In the genomic region with DNA sequence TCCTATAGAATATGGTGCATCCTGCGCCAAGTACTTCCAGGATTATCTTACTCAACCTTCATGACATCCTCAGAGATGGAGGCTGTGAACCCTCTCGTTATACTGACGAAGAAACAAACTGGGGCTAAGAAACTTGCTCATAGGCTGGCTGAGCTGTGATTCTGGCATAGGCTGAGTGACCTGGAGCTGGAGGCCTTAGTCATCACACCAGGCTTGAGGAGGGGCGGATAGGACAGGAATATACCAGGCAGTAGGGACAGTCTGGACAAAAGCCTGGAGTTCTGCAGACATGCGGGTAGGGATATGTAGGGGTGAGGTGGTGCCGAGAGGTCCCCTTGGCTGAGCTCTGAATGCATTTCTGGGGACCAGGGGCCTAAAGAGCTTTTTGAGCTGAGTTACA, we compare ENCODE assay signal across 19 cellular contexts. TPM values are rescaled to one million over a fixed set of nuclear protein-coding genes. Genes with fewer than 3 reads are reported as not detected.
DNase-seq lines count a peak whose midpoint lies in the region; ATAC-seq, FAIRE-seq and TF ChIP-seq lines count a peak whose summit lies in the region.
"Had no signal": no experiment of that assay in that cellular context is flagged by ENCODE, and none has a peak within 500 bp of the region (broad histone marks: within the 10 kb centered on the region; RNA-seq: fewer than 3 reads in every experiment).

No MANE protein-coding gene starts in this region.

- no peak for TF ChIP-seq EP300 in SK-N-SH (IDR thresholded peaks at IDR 0.05; ENCODE audit: borderline replicate concordance in 1 of 2, low read depth in 1 of 2, low read length in 1 of 2)
- TF ChIP-seq EP300 in GM12878 (IDR thresholded peaks at IDR 0.05; ENCODE audit: borderline replicate concordance in 1 of 2, control insufficient read depth in 1 of 2, low read depth in 2 of 2, low read length in 2 of 2) = no peak

- TF ChIP-seq CTCF in SK-N-SH (IDR thresholded peaks at IDR 0.05) (no peak), GM12878 (IDR thresholded peaks at IDR 0.05 in 2 of 3, conservative IDR thresholded peaks at IDR 0.05 in 1 of 3; ENCODE audit: control insufficient read depth in 2 of 3, extremely low read depth in 1 of 3, insufficient read depth in 1 of 3, low read depth in 3 of 3, low read length in 3 of 3) (no peak), uterus (IDR thresholded peaks at IDR 0.05) (no peak)

- no peaks in the 10 kb centered on the region for H3K27me3 ChIP-seq in SK-N-SH (ENCODE audit: insufficient read depth)
- H3K27me3 ChIP-seq in GM12878 (replicated peaks in 1 of 2; ENCODE audit: control insufficient read depth in 2 of 2, insufficient read depth in 2 of 2, low read length in 1 of 2) = no peaks in the 10 kb centered on the region
- no peaks in the 10 kb centered on the region for H3K27me3 ChIP-seq in uterus
- H3K27me3 ChIP-seq: upper lobe of right lung had no signal

- SMC1A ChIA-PET in GM12878 (lab: Charles Lee; ENCODE audit: uncharacterized antibody, unreplicated experiment) = interaction anchor here (8.1 to 10.0 kb wide), 2 partner anchors 15 to 26 kb away, joined by 93 to 186 read pairs; partner anchors contain the start of genes CISH, HEMK1 and MAPKAPK3

- no TSS peak for BruUV-seq in GM12878 (replicated peaks; lab: Mats Ljungman, UMichigan)

- peak overlapping the region in 2 of 8 donors; percentile 43 to 63 for H3K4me3 Mint-ChIP-seq in naive B cell

- H3K4me1 ChIP-seq in SK-N-SH (ENCODE audit: control insufficient read depth in 1 of 2, insufficient read depth in 2 of 2, low read depth in 1 of 2, low read length in 1 of 2) (peaks cover 0 to 2% of the 10 kb centered on the region in 2 experiments; a peak in 1 of 4 replicates), GM12878 (ENCODE audit: control insufficient read depth, insufficient read depth, low read length) (peaks cover 35% of the 10 kb centered on the region), uterus (no peaks in the 10 kb centered on the region)

- H3K79me2 ChIP-seq in SK-N-SH (ENCODE audit: insufficient read depth) (no peaks in the 10 kb centered on the region), GM12878 (ENCODE audit: control insufficient read depth, insufficient read depth, low read length) (no peaks in the 10 kb centered on the region)

- peak; percentile 21; the same call in 2 of the 3 replicates for ATAC-seq in SK-N-SH treated with all-trans-retinoic acid at 6 μM for 48 hours
- no peak for ATAC-seq in GM12878
- ATAC-seq in naive B cell (ENCODE audit: low read depth in 2 of 2) = no peak
- ATAC-seq: upper lobe of right lung had no signal

- H3K4me1 Mint-ChIP-seq in naive B cell = peaks cover 9 to 31% (median 21%) of the 10 kb centered on the region in 3 donors

- no peaks in the 10 kb centered on the region for H3K27me3 Mint-ChIP-seq in naive B cell
- H3K27me3 Mint-ChIP-seq: IgD-negative memory B cell had no signal

- TF ChIP-seq RAD21 in SK-N-SH (IDR thresholded peaks at IDR 0.05; ENCODE audit: low read length) (no peak), GM12878 (IDR thresholded peaks at IDR 0.05; ENCODE audit: insufficient read depth, low read depth, low read length) (no peak)

- H3K9me3 ChIP-seq in SK-N-SH = no peaks in the 10 kb centered on the region
- no peaks in the 10 kb centered on the region for H3K9me3 ChIP-seq in GM12878 (replicated peaks; ENCODE audit: control insufficient read depth, insufficient read depth, low read length)
- no peaks in the 10 kb centered on the region for H3K9me3 ChIP-seq in uterus
- H3K9me3 ChIP-seq: Caco-2, upper lobe of right lung had no signal

- DNase-seq in SK-N-SH (no peak), M059J (ENCODE audit: low read depth) (peak; percentile 30), GM12878 (ENCODE audit: low read depth, low spot score) (no peak), naive B cell (no peak), NCI-H2029 (lab: John Stamatoyannopoulos, UW) (no peak), uterus (no peak), superior temporal gyrus (ENCODE audit: extremely low spot score) (no peak)
- DNase-seq: activated gamma-delta T cell treated with Interleukin-2 at 50 U/mL for 16 hours, Caco-2, dermis blood vessel endothelial cell, NCI-H1436, NCI-H510A treated with DMSO at 0.1 percent for 48 hours, upper lobe of right lung had no signal

- intact Hi-C loops in GM12878 (cut with micrococcal nuclease; ENCODE audit: unreplicated experiment) = no loop called here
- intact Hi-C loops in uterus (cut with DNase I; ENCODE audit: low total_unique reads) = no loop called here

- no peak overlapping the region for H3K9ac ChIP-seq in SK-N-SH
- H3K9ac ChIP-seq in GM12878 (ENCODE audit: control insufficient read depth, insufficient read depth, low read length) = no peak overlapping the region

- peak overlapping the region in 4 of 6 donors; percentile 37 to 85 (median 68) for H3K27ac Mint-ChIP-seq in naive B cell

- no peak overlapping the region for H3K27ac ChIP-seq in SK-N-SH (ENCODE audit: low read depth in 2 of 2, low read length in 1 of 2)
- no peak overlapping the region for H3K27ac ChIP-seq in GM12878 (ENCODE audit: control insufficient read depth, insufficient read depth)
- no peak overlapping the region for H3K27ac ChIP-seq in uterus
- H3K27ac ChIP-seq: 22Rv1, VCaP had no signal

- no peak for TF ChIP-seq POLR2A in GM12878 (IDR thresholded peaks at IDR 0.05; ENCODE audit: low read depth, low read length)
- no peak for TF ChIP-seq POLR2A in uterus (IDR thresholded peaks at IDR 0.05)

- no peaks in the 10 kb centered on the region for H3K36me3 Mint-ChIP-seq in naive B cell
- H3K36me3 Mint-ChIP-seq: IgD-negative memory B cell had no signal

- H3K4me3 ChIP-seq in SK-N-SH (ENCODE audit: low read depth in 2 of 2, low read length in 1 of 2) (no peak overlapping the region), GM12878 (no peak overlapping the region), uterus (no peak overlapping the region)
- H3K4me3 ChIP-seq: skin epidermis, upper lobe of right lung had no signal

- peak; percentile 62 for FAIRE-seq in GM12878 (lab: Jason Lieb, UNC)
- FAIRE-seq: islet of Langerhans had no signal

- 79% methylated on average over 6 of the region's 6 CpGs for WGBS in SK-N-SH (ENCODE audit: low lambda C conversion rate)
- WGBS in GM12878 (ENCODE audit: insufficient coverage, insufficient replicate concordance, low lambda C conversion rate, missing lambda C conversion rate) = 96% methylated on average over 6 of the region's 6 CpGs

- H3K4me2 ChIP-seq in SK-N-SH = no peak overlapping the region
- H3K4me2 ChIP-seq in GM12878 (ENCODE audit: control insufficient read depth, insufficient read depth) = no peak overlapping the region

- H2AFZ ChIP-seq in SK-N-SH (ENCODE audit: low read depth) = no peak overlapping the region
- H2AFZ ChIP-seq in GM12878 (ENCODE audit: control insufficient read depth, low read depth, low read length) = no peak overlapping the region

- H4K20me1 ChIP-seq in SK-N-SH (ENCODE audit: insufficient read depth) = no peaks in the 10 kb centered on the region
- H4K20me1 ChIP-seq in GM12878 (ENCODE audit: control insufficient read depth, insufficient read depth) = no peaks in the 10 kb centered on the region

- in situ Hi-C loops in GM12878 (cut with MboI) = no loop called here

- H3K9me2 ChIP-seq in SK-N-SH = no peaks in the 10 kb centered on the region

- peaks cover 3% of the 10 kb centered on the region for H3F3A ChIP-seq in SK-N-SH (replicated peaks; ENCODE audit: insufficient read depth)

- RAD21 ChIA-PET in GM12878 (lab: Charles Lee; ENCODE audit: unreplicated experiment) = interaction anchor here (1.4 to 8.2 kb wide), 3 partner anchors 16 to 23 kb away, joined by 5 to 135 read pairs (median 96); partner anchors contain the start of genes CISH and HEMK1

- peaks cover 0 to 8% of the 10 kb centered on the region in 2 experiments for H3K36me3 ChIP-seq in SK-N-SH (replicated peaks in 1 of 2; ENCODE audit: control insufficient read depth in 1 of 2, insufficient read depth in 2 of 2, low read length in 1 of 2)
- H3K36me3 ChIP-seq in GM12878 (ENCODE audit: control insufficient read depth in 2 of 2, insufficient read depth in 2 of 2, low read length in 1 of 2) = no peaks in the 10 kb centered on the region
- no peaks in the 10 kb centered on the region for H3K36me3 ChIP-seq in uterus
- H3K36me3 ChIP-seq: upper lobe of right lung had no signal

- POLR2A ChIA-PET in SK-N-SH (lab: Yijun Ruan, JAX) (interaction anchor here (1.4 kb wide), 1 partner anchor 22 kb away, joined by 4 read pairs; no protein-coding TSS in a partner anchor), GM12878 (lab: Charles Lee) (interaction anchor here (0.7 to 7.0 kb wide), 4 partner anchors 15 to 251 kb away, joined by 3 to 54 read pairs (median 6); partner anchors contain the start of genes C3orf18, CISH and HEMK1)

- CTCF ChIA-PET in SK-N-SH (lab: Yijun Ruan, JAX) (interaction anchor here (2.9 to 5.3 kb wide), 2 partner anchors 15 to 27 kb away, joined by 24 to 63 read pairs; partner anchors contain the start of genes CISH and MAPKAPK3), GM12878 (lab: Yijun Ruan, JAX) (interaction anchor here (0.6 to 11.1 kb wide), 4 partner anchors 14 to 345 kb away, joined by 3 to 317 read pairs (median 84); partner anchors contain the start of genes C3orf18, CISH, HEMK1 and MAPKAPK3)

- no peaks in the 10 kb centered on the region for H3K9me3 Mint-ChIP-seq in naive B cell
- H3K9me3 Mint-ChIP-seq: IgD-negative memory B cell had no signal

RNA-seq across cellular contexts. Expression of gene HEMK1, which starts 18.1 kb away (rescaled TPM):
- polyA plus RNA-seq in SK-N-SH (2012; rRNA removed) = 15.4 and 21.7 TPM in 2 replicates
- 7.1 and 10.6 TPM in 2 replicates for polyA plus RNA-seq in SK-N-SH (2012; cell fraction: cytosol; rRNA removed)
- 82.8 and 88.7 TPM in 2 replicates for polyA plus RNA-seq in SK-N-SH (2012; cell fraction: nucleus; rRNA removed)
- total RNA-seq in M059J (2014; rRNA removed; shearing (Covaris generic)) = 5.5 and 7.3 TPM in 2 replicates
- 52.1 and 58.3 TPM in 2 replicates for total RNA-seq in GM12878 (2013; cell fraction: nucleolus; rRNA removed)
- 10.4 and 11.3 TPM in 2 replicates for total RNA-seq in GM12878 (2014; rRNA removed)
- total RNA-seq in GM12878 (2014; rRNA removed; fragmentation: Illumina TruSeq; extraction: Trizol) = 9.5 and 10.5 TPM in 2 replicates
- total RNA-seq in GM12878 (2021) = 14.4 and 16.4 TPM in 2 replicates
- polyA plus RNA-seq in GM12878 (2011; ENCODE audit: low read depth) = 13.7 TPM
- 8.7 and 13.5 TPM in 2 replicates for polyA plus RNA-seq in GM12878 (2011; rRNA removed)
- polyA plus RNA-seq in GM12878 (2011; cell fraction: cytosol; rRNA removed) = 16.2 and 20.1 TPM in 2 replicates
- polyA plus RNA-seq in GM12878 (2011; cell fraction: nucleus; rRNA removed) = 57.9 and 77.5 TPM in 2 replicates
- polyA plus RNA-seq in GM12878 (2012) = 14.4 and 14.5 TPM in 2 replicates
- 4.9 and 9.9 TPM in 2 replicates for polyA plus RNA-seq in GM12878 (2014; fragmentation: Illumina TruSeq; extraction: Trizol)
- 10 to 100 TPM in 1 of 2 experiments, 1 to 10 TPM in 1; 2.8 to 10.5 TPM for polyA plus RNA-seq in GM12878 (2014; fragmentation: Nextera tagmentation; extraction: Ambion mirVana)
- polyA plus RNA-seq in GM12878 (2014; rRNA removed) = 15.1 and 15.8 TPM in 2 replicates
- polyA plus RNA-seq in GM12878 (2016; fragmentation: Nextera tagmentation; extraction: Ambion mirVana) = 10 to 100 TPM; 17.8 to 19.0 TPM
- polyA minus RNA-seq in GM12878 (2011; rRNA and poly(A)+ RNA removed) = 12.1 and 16.6 TPM in 2 replicates
- polyA minus RNA-seq in GM12878 (2011; cell fraction: cytosol; rRNA and poly(A)+ RNA removed) = 4.0 and 4.4 TPM in 2 replicates
- 18.7 and 25.0 TPM in 2 replicates for polyA minus RNA-seq in GM12878 (2011; cell fraction: nucleus; rRNA and poly(A)+ RNA removed)
- polyA plus RNA-seq in naive B cell (ENCODE audit: low read depth in 6 of 6) = 10 to 100 TPM; 18.2 to 44.6 (median 32.8) TPM
- total RNA-seq in uterus = 10 to 100 TPM in 2 of 4 donors, 1 to 10 TPM in 1, under 1 TPM in 1; 0.77 to 26.5 (median 11.4) TPM

RNA-seq across cellular contexts. Expression of gene C3orf18, which starts 19.8 kb away (rescaled TPM):
- polyA plus RNA-seq in SK-N-SH (2012; rRNA removed) = 19.7 and 27.2 TPM in 2 replicates
- 11.3 and 16.2 TPM in 2 replicates for polyA plus RNA-seq in SK-N-SH (2012; cell fraction: cytosol; rRNA removed)
- 50.5 and 50.7 TPM in 2 replicates for polyA plus RNA-seq in SK-N-SH (2012; cell fraction: nucleus; rRNA removed)
- total RNA-seq in M059J (2014; rRNA removed; shearing (Covaris generic)) = 0.05 and 2.7 TPM in 2 replicates
- total RNA-seq in GM12878 (2013; cell fraction: nucleolus; rRNA removed) = 2.5 and 3.6 TPM in 2 replicates
- 0.45 and 0.87 TPM in 2 replicates for total RNA-seq in GM12878 (2014; rRNA removed)
- 0.64 and 0.76 TPM in 2 replicates for total RNA-seq in GM12878 (2014; rRNA removed; fragmentation: Illumina TruSeq; extraction: Trizol)
- 0.61 and 1.3 TPM in 2 replicates for total RNA-seq in GM12878 (2021)
- 1.3 TPM for polyA plus RNA-seq in GM12878 (2011; ENCODE audit: low read depth)
- polyA plus RNA-seq in GM12878 (2011; rRNA removed) = 2.3 and 3.2 TPM in 2 replicates
- polyA plus RNA-seq in GM12878 (2011; cell fraction: cytosol; rRNA removed) = 3.9 and 4.8 TPM in 2 replicates
- 8.2 and 11.4 TPM in 2 replicates for polyA plus RNA-seq in GM12878 (2011; cell fraction: nucleus; rRNA removed)
- polyA plus RNA-seq in GM12878 (2012) = 1.6 and 1.9 TPM in 2 replicates
- polyA plus RNA-seq in GM12878 (2014; fragmentation: Illumina TruSeq; extraction: Trizol) = 0.48 and 1.0 TPM in 2 replicates
- polyA plus RNA-seq in GM12878 (2014; fragmentation: Nextera tagmentation; extraction: Ambion mirVana) = under 1 TPM; 0.06 to 0.22 TPM
- 0.77 and 1.7 TPM in 2 replicates for polyA plus RNA-seq in GM12878 (2014; rRNA removed)
- polyA plus RNA-seq in GM12878 (2016; fragmentation: Nextera tagmentation; extraction: Ambion mirVana) = under 1 TPM; 0.44 to 0.56 TPM
- polyA minus RNA-seq in GM12878 (2011; rRNA and poly(A)+ RNA removed) = 1.6 and 3.4 TPM in 2 replicates
- polyA minus RNA-seq in GM12878 (2011; cell fraction: cytosol; rRNA and poly(A)+ RNA removed) = 0.52 TPM in 1 of 2 replicates, not detected in the other
- 1.8 and 3.3 TPM in 2 replicates for polyA minus RNA-seq in GM12878 (2011; cell fraction: nucleus; rRNA and poly(A)+ RNA removed)
- polyA plus RNA-seq in naive B cell (ENCODE audit: low read depth in 6 of 6) = 10 to 100 TPM in 2 of 6 donors, 1 to 10 TPM in 4; 3.6 to 11.3 (median 6.4) TPM
- 10 to 100 TPM in 3 of 4 donors, 1 to 10 TPM in 1; 7.1 to 21.0 (median 20.7) TPM for total RNA-seq in uterus

RNA-seq across cellular contexts. Expression of gene CISH, which starts 24.2 kb away (rescaled TPM):
- polyA plus RNA-seq in SK-N-SH (2012; rRNA removed) = 2.0 and 2.6 TPM in 2 replicates
- 1.2 and 1.8 TPM in 2 replicates for polyA plus RNA-seq in SK-N-SH (2012; cell fraction: cytosol; rRNA removed)
- polyA plus RNA-seq in SK-N-SH (2012; cell fraction: nucleus; rRNA removed) = 3.7 TPM in 2 replicates
- total RNA-seq in M059J (2014; rRNA removed; shearing (Covaris generic)) = 0.81 and 0.99 TPM in 2 replicates
- 2.3 and 2.6 TPM in 2 replicates for total RNA-seq in GM12878 (2013; cell fraction: nucleolus; rRNA removed)
- total RNA-seq in GM12878 (2014; rRNA removed) = 2.3 and 2.5 TPM in 2 replicates
- total RNA-seq in GM12878 (2014; rRNA removed; fragmentation: Illumina TruSeq; extraction: Trizol) = 0.94 and 1.0 TPM in 2 replicates
- total RNA-seq in GM12878 (2021) = 4.4 and 5.1 TPM in 2 replicates
- polyA plus RNA-seq in GM12878 (2011; ENCODE audit: low read depth) = 0.25 TPM
- polyA plus RNA-seq in GM12878 (2011; rRNA removed) = 0.20 and 0.41 TPM in 2 replicates
- polyA plus RNA-seq in GM12878 (2011; cell fraction: cytosol; rRNA removed) = 0.97 and 1.0 TPM in 2 replicates
- 1.8 and 2.2 TPM in 2 replicates for polyA plus RNA-seq in GM12878 (2011; cell fraction: nucleus; rRNA removed)
- polyA plus RNA-seq in GM12878 (2012) = 1.4 and 1.5 TPM in 2 replicates
- polyA plus RNA-seq in GM12878 (2014; fragmentation: Illumina TruSeq; extraction: Trizol) = 1.4 and 2.7 TPM in 2 replicates
- polyA plus RNA-seq in GM12878 (2014; fragmentation: Nextera tagmentation; extraction: Ambion mirVana) = under 1 TPM; 0.21 to 0.57 TPM
- 3.2 and 3.7 TPM in 2 replicates for polyA plus RNA-seq in GM12878 (2014; rRNA removed)
- 1 to 10 TPM; 1.1 to 2.5 TPM for polyA plus RNA-seq in GM12878 (2016; fragmentation: Nextera tagmentation; extraction: Ambion mirVana)
- polyA minus RNA-seq in GM12878 (2011; rRNA and poly(A)+ RNA removed) = 1.6 and 1.9 TPM in 2 replicates
- 0.80 and 0.94 TPM in 2 replicates for polyA minus RNA-seq in GM12878 (2011; cell fraction: cytosol; rRNA and poly(A)+ RNA removed)
- polyA minus RNA-seq in GM12878 (2011; cell fraction: nucleus; rRNA and poly(A)+ RNA removed) = 1.9 and 3.2 TPM in 2 replicates
- polyA plus RNA-seq in naive B cell (ENCODE audit: low read depth in 6 of 6) = 1 to 10 TPM in 1 of 6 donors, under 1 TPM in 3, not detected in 2; 0.34 to 1.3 (median 0.76) TPM
- 10 to 100 TPM in 1 of 4 donors, 1 to 10 TPM in 2, not detected in 1; 2.1 to 12.3 (median 5.6) TPM for total RNA-seq in uterus

RNA-seq across cellular contexts. Expression of gene MAPKAPK3, which starts 29.6 kb away (rescaled TPM):
- polyA plus RNA-seq in SK-N-SH (2012; rRNA removed) (29.4 and 35.6 TPM in 2 replicates), GM12878 (2011; rRNA removed) (33.5 and 66.0 TPM in 2 replicates), GM12878 (2014; fragmentation: Illumina TruSeq; extraction: Trizol) (39.9 and 46.7 TPM in 2 replicates), GM12878 (2014; fragmentation: Nextera tagmentation; extraction: Ambion mirVana) (1 to 10 TPM; 7.9 to 8.7 TPM), GM12878 (2014; rRNA removed) (43.9 and 45.3 TPM in 2 replicates), GM12878 (2016; fragmentation: Nextera tagmentation; extraction: Ambion mirVana) (10 to 100 TPM; 32.4 to 38.0 TPM), naive B cell (ENCODE audit: low read depth in 6 of 6) (10 to 100 TPM; 14.6 to 26.8 (median 19.3) TPM)
- 18.9 and 25.5 TPM in 2 replicates for polyA plus RNA-seq in SK-N-SH (2012; cell fraction: cytosol; rRNA removed)
- 22.6 and 25.7 TPM in 2 replicates for polyA plus RNA-seq in SK-N-SH (2012; cell fraction: nucleus; rRNA removed)
- total RNA-seq in M059J (2014; rRNA removed; shearing (Covaris generic)) = 40.0 and 46.4 TPM in 2 replicates
- 25.1 and 26.3 TPM in 2 replicates for total RNA-seq in GM12878 (2013; cell fraction: nucleolus; rRNA removed)
- total RNA-seq in GM12878 (2014; rRNA removed) (42.6 and 49.2 TPM in 2 replicates), GM12878 (2014; rRNA removed; fragmentation: Illumina TruSeq; extraction: Trizol) (25.4 and 27.2 TPM in 2 replicates), GM12878 (2021) (39.9 and 42.0 TPM in 2 replicates), uterus (10 to 100 TPM; 22.0 to 39.1 (median 29.0) TPM)
- 9.1 TPM for polyA plus RNA-seq in GM12878 (2011; ENCODE audit: low read depth)
- 81.5 and 93.9 TPM in 2 replicates for polyA plus RNA-seq in GM12878 (2011; cell fraction: cytosol; rRNA removed)
- polyA plus RNA-seq in GM12878 (2011; cell fraction: nucleus; rRNA removed) = 58.1 and 59.6 TPM in 2 replicates
- polyA plus RNA-seq in GM12878 (2012) = 14.5 and 14.9 TPM in 2 replicates
- 53.0 and 58.0 TPM in 2 replicates for polyA minus RNA-seq in GM12878 (2011; rRNA and poly(A)+ RNA removed)
- 12.2 and 17.4 TPM in 2 replicates for polyA minus RNA-seq in GM12878 (2011; cell fraction: cytosol; rRNA and poly(A)+ RNA removed)
- 11.7 and 18.6 TPM in 2 replicates for polyA minus RNA-seq in GM12878 (2011; cell fraction: nucleus; rRNA and poly(A)+ RNA removed)
